In genomic region chr9:129287595-129288305, GRCh38 we compare ENCODE assay signal across 1 cellular context.
TF ChIP-seq lines count a peak whose summit lies in the region.

No MANE protein-coding gene starts in this region.

TF ChIP-seq in HEK293, 187 proteins besides CTCF, POLR2A, EP300 and RAD21 (continued from another document):
- TF ChIP-seq PBX3 (CRISPR knock-in tag; IDR thresholded peaks at IDR 0.05) (no peak), ZNF658 (tag by site-specific recombination; IDR thresholded peaks at IDR 0.05) (no peak), ZNF184 (tag by site-specific recombination; IDR thresholded peaks at IDR 0.05) (no peak)
